8 cellular contexts compared by ENCODE assay signal in genomic region chr1:150696590-150696989, GRCh38. TPM values are rescaled to one million over a fixed set of nuclear protein-coding genes. Genes with fewer than 3 reads are reported as not detected.
DNase-seq lines count a peak whose midpoint lies in the region; ATAC-seq and TF ChIP-seq lines count a peak whose summit lies in the region.

No MANE protein-coding gene starts in this region.

- no peaks in the 10 kb centered on the region for H3K9me3 ChIP-seq in iPS DF 6.9 (ENCODE audit: control insufficient read depth, insufficient read depth, low read length)
- H3K9me3 ChIP-seq in spleen: no peaks in the 10 kb centered on the region

- no peak for ATAC-seq in activated T-cell treated with anti-CD3 and anti-CD28 coated beads, Interleukin-2, amount 50 U/mL, for 4 hours
- no peak for ATAC-seq in activated B cell treated with CpG ODN at 0.5 μM for 24 hours (ENCODE audit: low read depth)

- peaks cover 12% of the 10 kb centered on the region for H3K36me3 Mint-ChIP-seq in activated T-cell treated with anti-CD3 and anti-CD28 coated beads, Interleukin-2, amount 50 U/mL, for 4 hours (ENCODE audit: insufficient read depth)
- peaks cover 26% of the 10 kb centered on the region for H3K36me3 Mint-ChIP-seq in activated B cell treated with CpG ODN at 0.5 μM for 24 hours (ENCODE audit: low read depth)

- TF ChIP-seq POLR2A in spleen (IDR thresholded peaks at IDR 0.05): no peak

- H3K27me3 Mint-ChIP-seq in activated T-cell treated with anti-CD3 and anti-CD28 coated beads, Interleukin-2, amount 50 U/mL, for 4 hours (ENCODE audit: low read depth): peaks cover 3% of the 10 kb centered on the region
- H3K27me3 Mint-ChIP-seq in activated B cell treated with CpG ODN at 0.5 μM for 24 hours: no peaks in the 10 kb centered on the region

- CTCF ChIA-PET in activated B cell treated with CpG ODN at 0.5 μM for 24 hours (lab: Charles Lee): interaction anchor here (1.0 to 1.8 kb wide), 5 partner anchors 76 to 283 kb away, joined by 3 to 7 read pairs (median 4); no protein-coding TSS in a partner anchor

- no CpG with 5 or more reads among the region's 6 CpGs for WGBS in iPS DF 6.9 (ENCODE audit: insufficient coverage, insufficient read length)
- 0 to 3% (median 2%) methylated on average over 6 of the region's 6 CpGs for WGBS in spleen, 5 donors

- TF ChIP-seq CTCF in activated B cell treated with CpG ODN at 0.5 μM for 24 hours (IDR thresholded peaks at IDR 0.05) (no peak), spleen (IDR thresholded peaks at IDR 0.05 in 8 of 11, conservative IDR thresholded peaks at IDR 0.05 in 3 of 11) (no peak)

- H3K4me3 ChIP-seq in iPS DF 6.9 (ENCODE audit: low read length) (peak overlapping the region; percentile 94; the same call in 1 of the 2 replicates), spleen (peak overlapping the region; percentile 73 to 89 (median 77))

- H3K4me1 ChIP-seq in iPS DF 6.9 (ENCODE audit: control insufficient read depth, insufficient read depth, low read length) (no peaks in the 10 kb centered on the region), spleen (peaks cover 19 to 58% (median 38%) of the 10 kb centered on the region in 6 donors)

- no peak overlapping the region for H3K27ac ChIP-seq in iPS DF 6.9 (ENCODE audit: low read length)
- peak overlapping the region in 6 of 8 donors; percentile 16 to 79 (median 72) for H3K27ac ChIP-seq in spleen

- intact Hi-C loops in activated B cell treated with CpG ODN at 0.5 μM for 24 hours (cut with micrococcal nuclease): loop anchor here (2.0 to 5.0 kb wide), 2 partner anchors 68 to 181 kb away; partner anchors contain the start of genes ARNT and ENSA
- intact Hi-C loops in spleen (cut with DNase I; ENCODE audit: low total_unique reads): loop anchor here (10.0 kb wide), 1 partner anchor 62 kb away; no protein-coding TSS in a partner anchor

- H3K9me3 Mint-ChIP-seq in activated T-cell treated with anti-CD3 and anti-CD28 coated beads, Interleukin-2, amount 50 U/mL, for 4 hours: no peaks in the 10 kb centered on the region
- H3K9me3 Mint-ChIP-seq in activated B cell treated with CpG ODN at 0.5 μM for 24 hours: no peaks in the 10 kb centered on the region

- no peak for DNase-seq in activated T-cell treated with anti-CD3 and anti-CD28 coated beads, Interleukin-2, amount 50 U/mL, for 4 hours
- DNase-seq in activated T-cell treated with anti-CD3 and anti-CD28 coated beads, Interleukin-2, amount 50 U/mL, for 1 hour: no peak
- DNase-seq in activated B cell treated with CpG ODN at 0.5 μM for 24 hours (no peak), iPS DF 6.9 (ENCODE audit: low read depth, low spot score) (no peak), spleen (no peak), NCI-H1436 (lab: John Stamatoyannopoulos, UW) (no peak), NCI-H1930 (lab: John Stamatoyannopoulos, UW) (no peak)
- DNase-seq in stimulated activated CD4-positive, alpha-beta T cell treated with anti-CD3 and anti-CD28 coated beads, Interleukin-4, amount 100 ng/mL, for 4 hours: no peak

- peak overlapping the region; percentile 96 for H3K27ac Mint-ChIP-seq in activated B cell treated with CpG ODN at 0.5 μM for 24 hours

- H3K27me3 ChIP-seq in iPS DF 6.9 (ENCODE audit: control insufficient read depth, insufficient read depth, low read length) (no peaks in the 10 kb centered on the region), spleen (replicated peaks in 1 of 7) (no peaks in the 10 kb centered on the region)

- POLR2A ChIA-PET in activated B cell treated with CpG ODN at 0.5 μM for 24 hours (lab: Charles Lee): interaction anchor here (1.0 to 2.0 kb wide), 9 partner anchors 12 to 584 kb away, joined by 3 to 21 read pairs (median 5); partner anchors contain the start of genes CTSS, ENSA, MCL1 and TARS2

- H3K4me3 Mint-ChIP-seq in activated T-cell treated with anti-CD3 and anti-CD28 coated beads, Interleukin-2, amount 50 U/mL, for 4 hours: peak overlapping the region; percentile 96
- H3K4me3 Mint-ChIP-seq in activated B cell treated with CpG ODN at 0.5 μM for 24 hours: peak overlapping the region; percentile 99

- H3K36me3 ChIP-seq in iPS DF 6.9 (ENCODE audit: control insufficient read depth, insufficient read depth, low read length) (no peaks in the 10 kb centered on the region), spleen (peaks cover 0 to 38% (median 25%) of the 10 kb centered on the region in 6 donors)

- H3K4me1 Mint-ChIP-seq in activated T-cell treated with anti-CD3 and anti-CD28 coated beads, Interleukin-2, amount 50 U/mL, for 4 hours (ENCODE audit: low read depth): peaks cover 30% of the 10 kb centered on the region
- H3K4me1 Mint-ChIP-seq in activated B cell treated with CpG ODN at 0.5 μM for 24 hours: peaks cover 23% of the 10 kb centered on the region

RNA-seq across cellular contexts. Expression of gene GOLPH3L, which starts 0.4 kb away (rescaled TPM):
- 10 to 100 TPM; 11.2 to 11.9 (median 11.5) TPM for total RNA-seq in activated T-cell treated with anti-CD3 and anti-CD28 coated beads, Interleukin-2, amount 50 U/mL, for 4 hours
- total RNA-seq in activated B cell treated with CpG ODN at 0.5 μM for 24 hours (19.7 and 22.5 TPM in 2 replicates), spleen (10 to 100 TPM; 21.9 to 31.0 (median 27.1) TPM)
- 10 to 100 TPM in 1 of 3 donors, 1 to 10 TPM in 2; 9.0 to 12.2 (median 9.3) TPM for polyA plus RNA-seq in spleen

RNA-seq across cellular contexts. Expression of gene HORMAD1, which starts 24.1 kb away (rescaled TPM):
- under 1 TPM in 1 of 3 donors, not detected in 2; 0.16 TPM for total RNA-seq in activated T-cell treated with anti-CD3 and anti-CD28 coated beads, Interleukin-2, amount 50 U/mL, for 4 hours
- total RNA-seq in activated B cell treated with CpG ODN at 0.5 μM for 24 hours (1.4 and 1.6 TPM in 2 replicates), spleen (10 to 100 TPM in 1 of 7 donors, 1 to 10 TPM in 6; 3.0 to 14.1 (median 4.7) TPM)
- 1 to 10 TPM in 1 of 3 donors, under 1 TPM in 2; 0.41 to 1.8 (median 0.70) TPM for polyA plus RNA-seq in spleen
